In the genomic region with DNA sequence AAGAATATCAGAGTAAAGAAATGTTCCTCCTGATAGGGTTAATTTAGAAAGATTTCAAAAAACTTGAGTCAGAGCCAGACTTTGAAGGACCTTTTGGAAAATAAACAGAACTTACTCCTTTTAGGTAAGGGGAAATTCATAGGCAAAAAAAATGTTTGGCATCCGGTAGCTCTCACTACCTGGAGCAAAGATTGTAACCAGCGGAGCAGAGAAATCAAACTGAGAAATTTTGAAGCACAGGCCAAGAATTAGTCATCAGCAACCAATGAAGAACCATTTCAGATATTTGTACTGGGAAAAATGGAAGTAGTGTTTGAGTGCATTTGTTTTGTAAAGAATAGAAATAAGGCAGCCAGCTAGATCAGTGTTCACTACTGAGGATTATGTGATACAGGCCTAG, we compare ENCODE assay signal across 29 cellular contexts.
DNase-seq lines count a peak whose midpoint lies in the region; ATAC-seq, FAIRE-seq and TF ChIP-seq lines count a peak whose summit lies in the region.
"Had no signal": no experiment of that assay in that cellular context is flagged by ENCODE, and none has a peak within 500 bp of the region (broad histone marks: within the 10 kb centered on the region; RNA-seq: fewer than 3 reads in every experiment).

No MANE protein-coding gene starts in this region.

- no peak overlapping the region for H3K4ac ChIP-seq in trophoblast cell (ENCODE audit: low read depth, low read length)

- peaks cover 58% of the 10 kb centered on the region for H3K36me3 Mint-ChIP-seq in T-cell
- H3K36me3 Mint-ChIP-seq in activated CD4-positive, alpha-beta memory T cell treated with anti-CD3 and anti-CD28 coated beads, Interleukin-2, amount 10 ng/mL, durations not matched to agents 7 days and 5 days (ENCODE audit: low read depth): no peaks in the 10 kb centered on the region
- H3K36me3 Mint-ChIP-seq: natural killer cell treated with Interleukin-12 subunit alpha and Interleukin-12 subunit beta and Interleukin-15 and Interleukin-18, amount 100 ng/mL, for 72 hours had no signal

- DNase-seq in Caki2 (ENCODE audit: low read depth) (peak; percentile 18), T-cell (no peak), trophoblast cell (peak; percentile 57 to 83), DMS 273 (lab: John Stamatoyannopoulos, UW; ENCODE audit: unreplicated experiment) (no peak), SK-N-SH (no peak)
- no peak for DNase-seq in activated CD4-positive, alpha-beta memory T cell treated with anti-CD3 and anti-CD28 coated beads, Interleukin-2, amount 10 ng/mL, durations not matched to agents 7 days and 5 days
- DNase-seq: activated gamma-delta T cell treated with Interleukin-2 at 50 U/mL for 16 hours; amygdala; CD4-positive, alpha-beta T cell; dermis blood vessel endothelial cell; DMS153; GDM1; left colon; NCI-H1105 treated with DMSO at 0.1 percent for 48 hours; NCI-H2081 treated with DMSO at 0.1 percent for 48 hours; NCI-H446 treated with DMSO at 0.1 percent for 48 hours; right cardiac atrium; spleen; stimulated activated CD4-positive, alpha-beta T cell treated with anti-CD3 and anti-CD28 coated beads, Interleukin-2, amount 100 ng/mL, for 48 hours; WERI-Rb-1 had no signal

- no peak overlapping the region for H4K91ac ChIP-seq in trophoblast cell (ENCODE audit: low read depth, low read length)

- no peak overlapping the region for H3K27ac ChIP-seq in trophoblast cell (ENCODE audit: low read depth, low read length)
- H3K27ac ChIP-seq in SK-N-SH (ENCODE audit: low read depth in 2 of 2, low read length in 1 of 2): no peak overlapping the region
- H3K27ac ChIP-seq: cardiac muscle cell, parathyroid adenoma, spleen, vagina, WERI-Rb-1 had no signal

- H3K4me3 ChIP-seq in trophoblast cell (ENCODE audit: low read depth, low read length) (no peak overlapping the region), SK-N-SH (ENCODE audit: low read depth in 2 of 2, low read length in 1 of 2) (no peak overlapping the region)
- H3K4me3 ChIP-seq: cardiac muscle cell, GM23338, spleen, vagina had no signal

- no peak for ATAC-seq in T-cell (replicated peaks in 1 of 4)
- ATAC-seq: GM23338; natural killer cell treated with Interleukin-12 subunit alpha and Interleukin-12 subunit beta and Interleukin-15 and Interleukin-18, amount 100 ng/mL, for 72 hours; right cardiac atrium; SK-N-SH treated with all-trans-retinoic acid at 6 μM for 48 hours; stimulated activated effector memory CD8-positive, alpha-beta T cell treated with anti-CD3 and anti-CD28 coated beads, Interleukin-12 subunit alpha, Interleukin-12 subunit beta, amount 100 ng/mL, for 72 hours had no signal

- no peaks in the 10 kb centered on the region for H3K36me3 ChIP-seq in trophoblast cell (ENCODE audit: control insufficient read depth in 1 of 2, insufficient read depth in 2 of 2, low read length in 2 of 2)
- H3K36me3 ChIP-seq in SK-N-SH (replicated peaks in 1 of 2; ENCODE audit: control insufficient read depth in 1 of 2, insufficient read depth in 2 of 2, low read length in 1 of 2): peaks cover 17 to 25% of the 10 kb centered on the region in 2 experiments

- H3K27ac Mint-ChIP-seq in T-cell: peak overlapping the region; percentile 56 to 90
- no peak overlapping the region for H3K27ac Mint-ChIP-seq in activated CD4-positive, alpha-beta memory T cell treated with anti-CD3 and anti-CD28 coated beads, Interleukin-2, amount 10 ng/mL, durations not matched to agents 7 days and 5 days
- H3K27ac Mint-ChIP-seq: GM23338; natural killer cell treated with Interleukin-12 subunit alpha and Interleukin-12 subunit beta and Interleukin-15 and Interleukin-18, amount 100 ng/mL, for 72 hours; stimulated activated effector memory CD8-positive, alpha-beta T cell treated with anti-CD3 and anti-CD28 coated beads, Interleukin-12 subunit alpha, Interleukin-12 subunit beta, amount 100 ng/mL, for 72 hours; T-helper 2 cell treated with Interferon-gamma antibody and Interleukin-4, amounts not matched to agents 5 μg/mL and 100 μg/mL, for 36 hours had no signal

- no peak overlapping the region for H2BK12ac ChIP-seq in trophoblast cell (ENCODE audit: low read length)

- H4K20me1 ChIP-seq in SK-N-SH (ENCODE audit: insufficient read depth): no peaks in the 10 kb centered on the region

- CTCF ChIA-PET in T-cell (lab: Charles Lee): interaction anchor here in 1 of 2 donors (0.6 to 0.9 kb wide), 2 partner anchors 13 to 170 kb away, joined by 3 read pairs; no protein-coding TSS in a partner anchor
- CTCF ChIA-PET in activated CD4-positive, alpha-beta memory T cell treated with anti-CD3 and anti-CD28 coated beads, Interleukin-2, amount 10 ng/mL, durations not matched to agents 7 days and 5 days (lab: Charles Lee): no interaction called here
- CTCF ChIA-PET in SK-N-SH (lab: Yijun Ruan, JAX): interaction anchor here (0.7 kb wide), 1 partner anchor 67 kb away, joined by 3 read pairs; no protein-coding TSS in a partner anchor

- no peak overlapping the region for H3K23ac ChIP-seq in trophoblast cell (ENCODE audit: low read length)

- no peak overlapping the region for H2BK120ac ChIP-seq in trophoblast cell (ENCODE audit: insufficient read depth, low read length, poor library complexity)

- H2BK5ac ChIP-seq in trophoblast cell (ENCODE audit: low read depth, low read length, poor library complexity): no peak overlapping the region

- H3K4me1 ChIP-seq in trophoblast cell (ENCODE audit: control insufficient read depth in 1 of 2, insufficient read depth in 2 of 2, low read length in 2 of 2): peaks cover 0 to 6% of the 10 kb centered on the region in 2 experiments
- H3K4me1 ChIP-seq in SK-N-SH (ENCODE audit: control insufficient read depth in 1 of 2, insufficient read depth in 2 of 2, low read depth in 1 of 2, low read length in 1 of 2): no peaks in the 10 kb centered on the region
- H3K4me1 ChIP-seq: vagina had no signal

- H4K12ac ChIP-seq in trophoblast cell (ENCODE audit: low read depth, low read length): no peak overlapping the region

- no peak overlapping the region for H3K4me2 ChIP-seq in trophoblast cell (ENCODE audit: low read length)
- H3K4me2 ChIP-seq in SK-N-SH: no peak overlapping the region
- H3K4me2 ChIP-seq: GM23338 had no signal

- no peaks in the 10 kb centered on the region for H3F3A ChIP-seq in SK-N-SH (replicated peaks; ENCODE audit: insufficient read depth)

- H3K9me2 ChIP-seq in SK-N-SH: no peaks in the 10 kb centered on the region

- peaks cover 0 to 1% (median 0%) of the 10 kb centered on the region in 3 donors for H3K9me3 Mint-ChIP-seq in T-cell
- peaks cover 2% of the 10 kb centered on the region for H3K9me3 Mint-ChIP-seq in activated CD4-positive, alpha-beta memory T cell treated with anti-CD3 and anti-CD28 coated beads, Interleukin-2, amount 10 ng/mL, durations not matched to agents 7 days and 5 days
- H3K9me3 Mint-ChIP-seq: CD4-positive, alpha-beta T cell; stimulated activated effector memory CD8-positive, alpha-beta T cell treated with anti-CD3 and anti-CD28 coated beads, Interleukin-12 subunit alpha, Interleukin-12 subunit beta, amount 100 ng/mL, for 72 hours had no signal

- TF ChIP-seq EP300 in SK-N-SH (IDR thresholded peaks at IDR 0.05; ENCODE audit: borderline replicate concordance in 1 of 2, low read depth in 1 of 2, low read length in 1 of 2): no peak

- FAIRE-seq in islet of Langerhans (lab: Jason Lieb, UNC): peak; percentile 64

- POLR2A ChIA-PET in T-cell (lab: Charles Lee): interaction anchor here (0.6 kb wide), 2 partner anchors 11 to 124 kb away, joined by 3 read pairs; no protein-coding TSS in a partner anchor
- POLR2A ChIA-PET in activated CD4-positive, alpha-beta memory T cell treated with anti-CD3 and anti-CD28 coated beads, Interleukin-2, amount 10 ng/mL, durations not matched to agents 7 days and 5 days (lab: Charles Lee): no interaction called here
- POLR2A ChIA-PET in SK-N-SH (lab: Yijun Ruan, JAX): no interaction called here

- in situ Hi-C loops in Caki2 (cut with HindIII; ENCODE audit: low pct_unique_long_range_greater_than_20kb, low sequenced_read_pairs): no loop called here

- no peaks in the 10 kb centered on the region for H3K9me3 ChIP-seq in trophoblast cell (ENCODE audit: insufficient read depth, low read depth, low read length)
- H3K9me3 ChIP-seq in SK-N-SH: no peaks in the 10 kb centered on the region
- H3K9me3 ChIP-seq: vagina had no signal

- H2AFZ ChIP-seq in trophoblast cell (ENCODE audit: insufficient read depth, low read length, poor library complexity) (no peak overlapping the region), SK-N-SH (ENCODE audit: low read depth) (no peak overlapping the region)
- H2AFZ ChIP-seq: GM23338, parathyroid adenoma had no signal

- no peak for TF ChIP-seq RAD21 in SK-N-SH (IDR thresholded peaks at IDR 0.05; ENCODE audit: low read length)

- H3K9ac ChIP-seq in trophoblast cell (ENCODE audit: low read length) (no peak overlapping the region), SK-N-SH (no peak overlapping the region)
- H3K9ac ChIP-seq: parathyroid adenoma had no signal

- H3K27me3 ChIP-seq in trophoblast cell (ENCODE audit: insufficient read depth, low read length) (no peaks in the 10 kb centered on the region), SK-N-SH (ENCODE audit: insufficient read depth) (no peaks in the 10 kb centered on the region)
- H3K27me3 ChIP-seq: cardiac muscle cell, spleen, vagina had no signal

- no CpG with 5 or more reads among the region's 2 CpGs for WGBS in trophoblast cell (ENCODE audit: extremely low coverage, insufficient coverage, insufficient read length)
- WGBS in SK-N-SH (ENCODE audit: low lambda C conversion rate): 96% methylated on average over 2 of the region's 2 CpGs

- no peak overlapping the region for H3K4me3 Mint-ChIP-seq in T-cell
- no peak overlapping the region for H3K4me3 Mint-ChIP-seq in activated CD4-positive, alpha-beta memory T cell treated with anti-CD3 and anti-CD28 coated beads, Interleukin-2, amount 10 ng/mL, durations not matched to agents 7 days and 5 days
- H3K4me3 Mint-ChIP-seq: CD4-positive, alpha-beta T cell; GM23338; natural killer cell treated with Interleukin-12 subunit alpha and Interleukin-12 subunit beta and Interleukin-15 and Interleukin-18, amount 100 ng/mL, for 72 hours; stimulated activated effector memory CD8-positive, alpha-beta T cell treated with anti-CD3 and anti-CD28 coated beads, Interleukin-12 subunit alpha, Interleukin-12 subunit beta, amount 100 ng/mL, for 72 hours; T-helper 2 cell treated with Interferon-gamma antibody and Interleukin-4, amounts not matched to agents 5 μg/mL and 100 μg/mL, for 36 hours had no signal

- H3K79me1 ChIP-seq in trophoblast cell (ENCODE audit: low read length): no peaks in the 10 kb centered on the region

- H4K8ac ChIP-seq in trophoblast cell (ENCODE audit: low read depth, low read length): no peak overlapping the region

- H3K27me3 Mint-ChIP-seq in T-cell: no peaks in the 10 kb centered on the region
- H3K27me3 Mint-ChIP-seq in activated CD4-positive, alpha-beta memory T cell treated with anti-CD3 and anti-CD28 coated beads, Interleukin-2, amount 10 ng/mL, durations not matched to agents 7 days and 5 days: no peaks in the 10 kb centered on the region
- H3K27me3 Mint-ChIP-seq: CD4-positive, alpha-beta T cell; natural killer cell treated with Interleukin-12 subunit alpha and Interleukin-12 subunit beta and Interleukin-15 and Interleukin-18, amount 100 ng/mL, for 72 hours had no signal

- H3K4me1 Mint-ChIP-seq in T-cell: peaks cover 34 to 66% (median 63%) of the 10 kb centered on the region in 3 donors
- H3K4me1 Mint-ChIP-seq in activated CD4-positive, alpha-beta memory T cell treated with anti-CD3 and anti-CD28 coated beads, Interleukin-2, amount 10 ng/mL, durations not matched to agents 7 days and 5 days: peaks cover 1% of the 10 kb centered on the region
- H3K4me1 Mint-ChIP-seq: GM23338 had no signal

- H3K18ac ChIP-seq in trophoblast cell (ENCODE audit: low read length): no peak overlapping the region

- TF ChIP-seq CTCF in SK-N-SH (IDR thresholded peaks at IDR 0.05): no peak

- no peaks in the 10 kb centered on the region for H3K79me2 ChIP-seq in trophoblast cell (ENCODE audit: control insufficient read depth, insufficient read depth, low read length, poor library complexity)
- no peaks in the 10 kb centered on the region for H3K79me2 ChIP-seq in SK-N-SH (ENCODE audit: insufficient read depth)
- H3K79me2 ChIP-seq: parathyroid adenoma had no signal

- no peak overlapping the region for H3K14ac ChIP-seq in trophoblast cell (ENCODE audit: low read length)

- H2AK5ac ChIP-seq in trophoblast cell (ENCODE audit: low read length): no peak overlapping the region

Comparison
In these comparisons a context has a peak if more than half of its experiments do, and no peak if none do; other contexts are left out.
1. DNase-seq: peak in Caki2 (single experiment) and trophoblast cell (2 of 2); none in T-cell (0 of 34), activated CD4-positive, alpha-beta memory T cell treated with anti-CD3 and anti-CD28 coated beads, Interleukin-2, amount 10 ng/mL, durations not matched to agents 7 days and 5 days (single experiment), DMS 273 (single experiment) and SK-N-SH (single experiment).
2. POLR2A ChIA-PET loops: an anchor here in T-cell (0.6 kb wide); none called in activated CD4-positive, alpha-beta memory T cell treated with anti-CD3 and anti-CD28 coated beads, Interleukin-2, amount 10 ng/mL, durations not matched to agents 7 days and 5 days and SK-N-SH.